Comparison of ENCODE assay signal across 8 cellular contexts in the genomic region with DNA sequence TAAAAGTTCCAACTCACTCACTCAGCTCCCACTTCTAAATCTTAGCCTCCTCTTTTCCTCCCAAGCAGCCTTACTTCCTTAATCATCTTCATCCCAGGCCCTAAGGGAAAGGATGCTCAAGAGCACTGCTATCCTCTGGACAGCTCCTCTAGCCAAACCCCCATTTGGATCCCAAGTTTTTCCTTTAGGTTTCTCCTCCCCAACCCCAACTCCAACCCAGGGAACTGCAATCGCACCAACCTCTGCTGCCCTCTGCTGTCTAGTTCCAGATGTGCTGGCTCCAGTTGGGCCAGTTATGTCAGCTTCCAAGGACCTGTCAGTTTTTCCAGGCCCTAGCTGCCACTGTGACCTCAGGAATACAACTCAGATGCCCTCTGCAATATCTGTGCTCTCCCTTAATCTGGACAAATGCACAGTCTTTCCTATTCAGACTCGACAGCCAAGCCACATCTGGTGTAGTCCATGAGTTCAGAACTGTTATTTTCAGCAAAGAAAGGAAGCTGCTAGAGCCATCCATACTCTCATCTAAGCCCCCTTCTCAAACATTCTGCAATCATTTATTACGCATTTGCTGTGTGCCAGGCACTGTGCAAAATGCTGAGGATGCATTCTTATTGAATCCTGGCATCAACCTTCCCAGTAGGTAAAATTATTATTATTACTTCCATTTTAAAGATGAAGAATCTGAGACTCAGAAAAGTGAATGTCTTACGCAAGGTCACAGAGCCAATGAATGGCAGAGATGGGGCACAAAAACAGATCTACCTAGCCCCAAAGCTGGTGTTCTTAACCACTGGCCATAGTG. TPM values are rescaled to one million over a fixed set of nuclear protein-coding genes. Genes with fewer than 3 reads are reported as not detected.
DNase-seq lines count a peak whose midpoint lies in the region; ATAC-seq and TF ChIP-seq lines count a peak whose summit lies in the region.

No MANE protein-coding gene starts in this region.

- no peaks in the 10 kb centered on the region for H3K9me3 ChIP-seq in adipocyte (ENCODE audit: control insufficient read depth, low read length)

- H3K9ac ChIP-seq in adipocyte (ENCODE audit: low read length) = no peak overlapping the region

- H3K36me3 ChIP-seq in adipocyte (ENCODE audit: control insufficient read depth, insufficient read depth, low read length, severe bottlenecking) = no peaks in the 10 kb centered on the region

- intact Hi-C loops in left cardiac atrium (cut with DNase I) = loop anchor here (2.0 to 10.0 kb wide), 3 partner anchors 89 to 122 kb away; no protein-coding TSS in a partner anchor

- peaks cover 36% of the 10 kb centered on the region for H3K27me3 ChIP-seq in adipocyte (replicated peaks; ENCODE audit: control insufficient read depth, insufficient read depth, low read length)

- peak; percentile 50 for DNase-seq in AG10803 (ENCODE audit: low read depth)
- DNase-seq in NCI-H748 treated with DMSO at 0.1 percent for 48 hours (lab: John Stamatoyannopoulos, UW) = peak; percentile 27
- DNase-seq in adipocyte (ENCODE audit: low read depth) = peak; percentile 76
- peak; percentile 60 for DNase-seq in left cardiac atrium
- DNase-seq in retina = peak; percentile 44
- DNase-seq in GM19240 (ENCODE audit: insufficient read length, low spot score) = no peak

- TF ChIP-seq CTCF in AG10803 (conservative IDR thresholded peaks at IDR 0.05; ENCODE audit: low read length) = peak; percentile 79

- no peaks in the 10 kb centered on the region for H3K4me1 ChIP-seq in adipocyte (ENCODE audit: control insufficient read depth, insufficient read depth, low read length)

- ATAC-seq in GM19463 (IDR thresholded peaks at IDR 0.05; ENCODE audit: unreplicated experiment) = peak; percentile 47
- ATAC-seq in left cardiac atrium = peak; percentile 81 to 88
- no peak for ATAC-seq in HG02973 (IDR thresholded peaks at IDR 0.05; ENCODE audit: unreplicated experiment)

- no peak overlapping the region for H3K4me3 ChIP-seq in AG10803 (ENCODE audit: low read length)
- H3K4me3 ChIP-seq in adipocyte (ENCODE audit: low read length) = no peak overlapping the region

RNA-seq across cellular contexts. Expression of a gene that starts 12.3 kb away (rescaled TPM):
- 1 to 10 TPM; 2.0 to 2.5 TPM for total RNA-seq in left cardiac atrium

RNA-seq across cellular contexts. Expression of a gene that starts 53.2 kb away (rescaled TPM):
- total RNA-seq in left cardiac atrium = 1 to 10 TPM; 5.8 to 9.2 TPM
